Comparison of ENCODE assay signal across 14 cellular contexts in genomic region chr3:51985063-51985462, GRCh38. TPM values are rescaled to one million over a fixed set of nuclear protein-coding genes. Genes with fewer than 3 reads are reported as not detected.
A peak's percentile ranks its signal among the peaks of the same experiment; 100 is the strongest.
DNase-seq lines count a peak whose midpoint lies in the region; ATAC-seq and TF ChIP-seq lines count a peak whose summit lies in the region.
"Had no signal": no experiment of that assay in that cellular context is flagged by ENCODE, and none has a peak within 500 bp of the region (broad histone marks: within the 10 kb centered on the region; RNA-seq: fewer than 3 reads in every experiment).

No MANE protein-coding gene starts in this region.

- H3K9me3 ChIP-seq in breast epithelium, result no peaks in the 10 kb centered on the region
- no peaks in the 10 kb centered on the region for H3K9me3 ChIP-seq in mesenchymal stem cell (ENCODE audit: control insufficient read depth, low read length)
- H3K9me3 ChIP-seq in upper lobe of right lung, result no peaks in the 10 kb centered on the region
- no peaks in the 10 kb centered on the region for H3K9me3 ChIP-seq in OCI-LY7 (ENCODE audit: low read length)
- H3K9me3 ChIP-seq: MG63, thyroid gland had no signal

- H3K14ac ChIP-seq in mesenchymal stem cell (ENCODE audit: low read length in 2 of 2), result no peak overlapping the region

- H3K36me3 ChIP-seq in breast epithelium (no peaks in the 10 kb centered on the region), mesenchymal stem cell (ENCODE audit: control insufficient read depth in 1 of 2, insufficient read depth in 2 of 2, low read depth in 1 of 2, low read length in 2 of 2) (peaks cover 0 to 34% of the 10 kb centered on the region in 2 experiments), upper lobe of right lung (no peaks in the 10 kb centered on the region), OCI-LY7 (ENCODE audit: insufficient read depth, low read length) (no peaks in the 10 kb centered on the region)
- H3K36me3 ChIP-seq: MG63, thyroid gland had no signal

- peaks cover 31% of the 10 kb centered on the region for H3K4me1 Mint-ChIP-seq in MCF 10A (ENCODE audit: insufficient read depth, unreplicated experiment)
- peaks cover 30% of the 10 kb centered on the region for H3K4me1 Mint-ChIP-seq in activated T-helper 1 cell treated with anti-CD3 and anti-CD28 coated beads, Interleukin-12 subunit alpha, Interleukin-12 subunit beta, Interleukin-2, Interleukin-4 antibody, amounts not matched to agents 30 ng/mL and 10 ng/mL and 1 ng/mL, durations not matched to agents 14 hours and 24 hours and 36 hours (ENCODE audit: low read depth)

- intact Hi-C loops in MCF 10A (cut with micrococcal nuclease), result no loop called here
- intact Hi-C loops in breast epithelium (cut with DNase I; ENCODE audit: low total_unique reads), result no loop called here
- intact Hi-C loops in activated T-helper 1 cell treated with anti-CD3 and anti-CD28 coated beads, Interleukin-12 subunit alpha, Interleukin-12 subunit beta, Interleukin-2, Interleukin-4 antibody, amounts not matched to agents 30 ng/mL and 10 ng/mL and 1 ng/mL, durations not matched to agents 14 hours and 24 hours and 36 hours (cut with micrococcal nuclease), result loop anchor here (10.0 kb wide), 1 partner anchor 700 kb away; the partner anchor contains the start of genes GNL3 and PBRM1
- intact Hi-C loops in upper lobe of right lung (cut with DNase I), result no loop called here
- intact Hi-C loops in OCI-LY7 (cut with micrococcal nuclease; ENCODE audit: unreplicated experiment), result no loop called here

- CTCF ChIA-PET in MCF 10A (lab: Yijun Ruan, JAX) (interaction anchor here (0.6 to 3.9 kb wide), 4 partner anchors 11 to 164 kb away, joined by 5 to 27 read pairs (median 6); partner anchors contain the start of genes ABHD14B and RRP9), OCI-LY7 (lab: Charles Lee; ENCODE audit: unreplicated experiment) (no interaction called here)

- H3K4ac ChIP-seq in mesenchymal stem cell (ENCODE audit: low read depth in 1 of 2, low read length in 2 of 2), result no peak overlapping the region

- H2BK5ac ChIP-seq in mesenchymal stem cell (ENCODE audit: low read depth, low read length, poor library complexity, severe bottlenecking), result no peak overlapping the region

- no peaks in the 10 kb centered on the region for H4K20me1 ChIP-seq in OCI-LY7 (ENCODE audit: insufficient read depth, low read length)

- peaks cover 15% of the 10 kb centered on the region for H3K79me1 ChIP-seq in mesenchymal stem cell (replicated peaks; ENCODE audit: low read length, poor library complexity, severe bottlenecking)

- no peak for TF ChIP-seq POLR2A in breast epithelium (IDR thresholded peaks at IDR 0.05)

- H3K4me3 Mint-ChIP-seq in MCF 10A (ENCODE audit: unreplicated experiment), result peak overlapping the region; percentile 23
- peak overlapping the region; percentile 77 for H3K4me3 Mint-ChIP-seq in activated T-helper 1 cell treated with anti-CD3 and anti-CD28 coated beads, Interleukin-12 subunit alpha, Interleukin-12 subunit beta, Interleukin-2, Interleukin-4 antibody, amounts not matched to agents 30 ng/mL and 10 ng/mL and 1 ng/mL, durations not matched to agents 14 hours and 24 hours and 36 hours

- no peak for DNase-seq in MCF 10A (ENCODE audit: unreplicated experiment)
- no peak for DNase-seq in breast epithelium (ENCODE audit: low spot score in 2 of 2)
- DNase-seq in activated T-helper 1 cell treated with anti-CD3 and anti-CD28 coated beads, Interleukin-12 subunit alpha, Interleukin-12 subunit beta, Interleukin-2, Interleukin-4 antibody, amounts not matched to agents 30 ng/mL and 10 ng/mL and 1 ng/mL, durations not matched to agents 14 hours and 24 hours and 36 hours (ENCODE audit: low spot score), result no peak
- no peak for DNase-seq in mesenchymal stem cell
- no peak for DNase-seq in upper lobe of right lung
- no peak for DNase-seq in GOT3 (lab: John Stamatoyannopoulos, UW)
- DNase-seq in OCI-LY7 (ENCODE audit: low spot score), result no peak
- no peak for DNase-seq in activated gamma-delta T cell treated with Interleukin-2 at 50 U/mL for 16 hours
- DNase-seq: HCEC 1CT; MG63; NK-92 treated with Interleukin-12 subunit alpha and Interleukin-12 subunit beta, amount 100 ng/mL, for 24 hours; stimulated activated CD4-positive, alpha-beta T cell treated with anti-CD3 and anti-CD28 coated beads, Interleukin-12 subunit alpha, Interleukin-12 subunit beta, amount 100 ng/mL, for 4 hours had no signal

- H3K4me1 ChIP-seq in breast epithelium (peaks cover 4 to 17% of the 10 kb centered on the region in 2 donors), mesenchymal stem cell (ENCODE audit: control insufficient read depth, insufficient read depth, low read depth, low read length) (peaks cover 20% of the 10 kb centered on the region), upper lobe of right lung (peaks cover 24% of the 10 kb centered on the region), OCI-LY7 (ENCODE audit: insufficient read depth, low read length, poor library complexity, severe bottlenecking) (peaks cover 8% of the 10 kb centered on the region)

- H3K4me3 ChIP-seq in breast epithelium, result no peak overlapping the region
- H3K4me3 ChIP-seq in mesenchymal stem cell (ENCODE audit: insufficient read depth in 1 of 2, low read depth in 1 of 2, low read length in 2 of 2), result no peak overlapping the region
- no peak overlapping the region for H3K4me3 ChIP-seq in upper lobe of right lung
- no peak overlapping the region for H3K4me3 ChIP-seq in OCI-LY7 (ENCODE audit: low read depth, low read length, poor library complexity, severe bottlenecking)
- H3K4me3 ChIP-seq: lung, MG63, thyroid gland had no signal

- H2BK15ac ChIP-seq in mesenchymal stem cell (ENCODE audit: low read depth, poor library complexity, severe bottlenecking), result peak overlapping the region; percentile 5

- no peak overlapping the region for H2AFZ ChIP-seq in mesenchymal stem cell (ENCODE audit: low read depth, low read length)
- H2AFZ ChIP-seq in OCI-LY7 (ENCODE audit: low read length), result no peak overlapping the region

- no peak for TF ChIP-seq CTCF in MCF 10A (IDR thresholded peaks at IDR 0.05; ENCODE audit: unreplicated experiment)
- TF ChIP-seq CTCF in breast epithelium (IDR thresholded peaks at IDR 0.05), result no peak
- TF ChIP-seq CTCF in upper lobe of right lung (IDR thresholded peaks at IDR 0.05), result no peak
- no peak for TF ChIP-seq CTCF in OCI-LY7 (conservative IDR thresholded peaks at IDR 0.05; ENCODE audit: low read length)

- H3K9ac ChIP-seq in mesenchymal stem cell (ENCODE audit: low read length), result peak overlapping the region; percentile 4

- peaks cover 12% of the 10 kb centered on the region for H3K36me3 Mint-ChIP-seq in MCF 10A (ENCODE audit: insufficient read depth, unreplicated experiment)
- H3K36me3 Mint-ChIP-seq in activated T-helper 1 cell treated with anti-CD3 and anti-CD28 coated beads, Interleukin-12 subunit alpha, Interleukin-12 subunit beta, Interleukin-2, Interleukin-4 antibody, amounts not matched to agents 30 ng/mL and 10 ng/mL and 1 ng/mL, durations not matched to agents 14 hours and 24 hours and 36 hours (ENCODE audit: low read depth), result peaks cover 6% of the 10 kb centered on the region

- H3K9me3 Mint-ChIP-seq in MCF 10A (ENCODE audit: unreplicated experiment), result no peaks in the 10 kb centered on the region
- no peaks in the 10 kb centered on the region for H3K9me3 Mint-ChIP-seq in activated T-helper 1 cell treated with anti-CD3 and anti-CD28 coated beads, Interleukin-12 subunit alpha, Interleukin-12 subunit beta, Interleukin-2, Interleukin-4 antibody, amounts not matched to agents 30 ng/mL and 10 ng/mL and 1 ng/mL, durations not matched to agents 14 hours and 24 hours and 36 hours

- H3K27ac ChIP-seq in breast epithelium (peak overlapping the region in 1 of 2 donors; percentile 32), mesenchymal stem cell (ENCODE audit: low read length, poor library complexity, severe bottlenecking) (no peak overlapping the region), upper lobe of right lung (peak overlapping the region; percentile 93), OCI-LY7 (ENCODE audit: low read depth, low read length, poor library complexity, severe bottlenecking) (no peak overlapping the region)

- no peak overlapping the region for H3K18ac ChIP-seq in mesenchymal stem cell (ENCODE audit: low read depth in 1 of 2, low read length in 2 of 2)

- H3K9me2 ChIP-seq in OCI-LY7 (ENCODE audit: insufficient read depth, low read length), result no peaks in the 10 kb centered on the region

- no peak overlapping the region for H4K91ac ChIP-seq in mesenchymal stem cell (ENCODE audit: low read length)

- POLR2A ChIA-PET in MCF 10A (lab: Yijun Ruan, JAX), result interaction anchor here (1.3 to 6.0 kb wide), 6 partner anchors 10 to 170 kb away, joined by 4 to 93 read pairs (median 42); partner anchors contain the start of genes ABHD14A, ABHD14B, PARP3 and PCBP4
- POLR2A ChIA-PET in OCI-LY7 (lab: Charles Lee), result no interaction called here

- no peak overlapping the region for H2BK120ac ChIP-seq in mesenchymal stem cell (ENCODE audit: low read depth, low read length)

- H3K27me3 Mint-ChIP-seq in MCF 10A (ENCODE audit: insufficient read depth, unreplicated experiment), result no peaks in the 10 kb centered on the region
- H3K27me3 Mint-ChIP-seq in activated T-helper 1 cell treated with anti-CD3 and anti-CD28 coated beads, Interleukin-12 subunit alpha, Interleukin-12 subunit beta, Interleukin-2, Interleukin-4 antibody, amounts not matched to agents 30 ng/mL and 10 ng/mL and 1 ng/mL, durations not matched to agents 14 hours and 24 hours and 36 hours (ENCODE audit: insufficient read depth), result no peaks in the 10 kb centered on the region

- H2AK5ac ChIP-seq in mesenchymal stem cell (ENCODE audit: low read length, severe bottlenecking), result no peak overlapping the region

- peak overlapping the region in 1 of 2 experiments; percentile 35 for H3K23ac ChIP-seq in mesenchymal stem cell (ENCODE audit: low read length in 2 of 2)

- H4K8ac ChIP-seq in mesenchymal stem cell (ENCODE audit: low read length), result no peak overlapping the region

- ATAC-seq in upper lobe of right lung, result no peak

- H2BK12ac ChIP-seq in mesenchymal stem cell (ENCODE audit: low read length in 2 of 2), result no peak overlapping the region

- BruUV-seq in MCF 10A (replicated peaks; lab: Mats Ljungman, UMichigan) (no TSS peak), OCI-LY7 (replicated peaks; lab: Mats Ljungman, UMichigan) (no TSS peak)

- H3K79me2 ChIP-seq in OCI-LY7 (ENCODE audit: insufficient read depth, low read depth, low read length), result no peaks in the 10 kb centered on the region

- H3K27ac Mint-ChIP-seq in MCF 10A (ENCODE audit: low read depth, unreplicated experiment), result peak overlapping the region; percentile 98
- no peak overlapping the region for H3K27ac Mint-ChIP-seq in activated T-helper 1 cell treated with anti-CD3 and anti-CD28 coated beads, Interleukin-12 subunit alpha, Interleukin-12 subunit beta, Interleukin-2, Interleukin-4 antibody, amounts not matched to agents 30 ng/mL and 10 ng/mL and 1 ng/mL, durations not matched to agents 14 hours and 24 hours and 36 hours

- H3K4me2 ChIP-seq in mesenchymal stem cell (ENCODE audit: low read length, poor library complexity, severe bottlenecking), result no peak overlapping the region
- H3K4me2 ChIP-seq in OCI-LY7 (ENCODE audit: low read length), result no peak overlapping the region

- WGBS in mesenchymal stem cell, result 92% methylated on average over 5 of the region's 6 CpGs

- H3K27me3 ChIP-seq in breast epithelium (no peaks in the 10 kb centered on the region), mesenchymal stem cell (ENCODE audit: control insufficient read depth in 1 of 2, insufficient read depth in 1 of 2, low read length in 2 of 2) (no peaks in the 10 kb centered on the region), upper lobe of right lung (no peaks in the 10 kb centered on the region)
- H3K27me3 ChIP-seq: MG63, thyroid gland had no signal

RNA-seq across cellular contexts. Expression of gene ACY1, which starts 1.7 kb away (rescaled TPM):
- total RNA-seq in MCF 10A (2022) (109 and 164 TPM in 2 replicates), breast epithelium (10 to 100 TPM; 40.0 to 49.2 (median 46.4) TPM), upper lobe of right lung (26.5 TPM), OCI-LY7 (2022) (4.0 and 5.6 TPM in 2 replicates)
- 58.0 and 58.5 TPM in 2 replicates for total RNA-seq in activated T-helper 1 cell treated with anti-CD3 and anti-CD28 coated beads, Interleukin-12 subunit alpha, Interleukin-12 subunit beta, Interleukin-2, Interleukin-4 antibody, amounts not matched to agents 30 ng/mL and 10 ng/mL and 1 ng/mL, durations not matched to agents 14 hours and 24 hours and 36 hours
- 14.0 TPM for polyA plus RNA-seq in mesenchymal stem cell (2013, experiment 1 of 2)
- 14.7 TPM for polyA plus RNA-seq in mesenchymal stem cell (2013, experiment 2 of 2)
- total RNA-seq in OCI-LY7 (2014; rRNA removed; shearing (Covaris generic)), result 0.54 and 3.3 TPM in 2 replicates

RNA-seq across cellular contexts. Expression of gene ABHD14A, which starts 10.2 kb away (rescaled TPM):
- total RNA-seq in MCF 10A (2022), result 4.0 and 8.1 TPM in 2 replicates
- 10 to 100 TPM; 16.1 to 32.6 (median 17.1) TPM for total RNA-seq in breast epithelium
- total RNA-seq in activated T-helper 1 cell treated with anti-CD3 and anti-CD28 coated beads, Interleukin-12 subunit alpha, Interleukin-12 subunit beta, Interleukin-2, Interleukin-4 antibody, amounts not matched to agents 30 ng/mL and 10 ng/mL and 1 ng/mL, durations not matched to agents 14 hours and 24 hours and 36 hours, result 12.8 and 13.3 TPM in 2 replicates
- 19.9 TPM for polyA plus RNA-seq in mesenchymal stem cell (2013, experiment 1 of 2)
- 19.9 TPM for polyA plus RNA-seq in mesenchymal stem cell (2013, experiment 2 of 2)
- total RNA-seq in upper lobe of right lung, result 17.9 TPM
- total RNA-seq in OCI-LY7 (2014; rRNA removed; shearing (Covaris generic)), result 3.7 and 7.5 TPM in 2 replicates
- 8.9 and 10.5 TPM in 2 replicates for total RNA-seq in OCI-LY7 (2022)

RNA-seq across cellular contexts. Expression of gene RPL29, which starts 10.6 kb away (rescaled TPM):
- total RNA-seq in MCF 10A (2022), result 1,551 and 1,602 TPM in 2 replicates
- total RNA-seq in breast epithelium, result 1,000 to 10,000 TPM; 1,890 to 2,530 (median 2,229) TPM
- 1,590 and 1,596 TPM in 2 replicates for total RNA-seq in activated T-helper 1 cell treated with anti-CD3 and anti-CD28 coated beads, Interleukin-12 subunit alpha, Interleukin-12 subunit beta, Interleukin-2, Interleukin-4 antibody, amounts not matched to agents 30 ng/mL and 10 ng/mL and 1 ng/mL, durations not matched to agents 14 hours and 24 hours and 36 hours
- 1,869 TPM for polyA plus RNA-seq in mesenchymal stem cell (2013, experiment 1 of 2)
- 1,864 TPM for polyA plus RNA-seq in mesenchymal stem cell (2013, experiment 2 of 2)
- 810 TPM for total RNA-seq in upper lobe of right lung
- 1,739 and 1,781 TPM in 2 replicates for total RNA-seq in OCI-LY7 (2014; rRNA removed; shearing (Covaris generic))
- 1,513 and 1,535 TPM in 2 replicates for total RNA-seq in OCI-LY7 (2022)

RNA-seq across cellular contexts. Expression of gene ABHD14B, which starts 11.2 kb away (rescaled TPM):
- 48.9 and 49.8 TPM in 2 replicates for total RNA-seq in MCF 10A (2022)
- 100 to 1,000 TPM in 1 of 3 donors, 10 to 100 TPM in 2; 62.3 to 122 (median 74.3) TPM for total RNA-seq in breast epithelium
- total RNA-seq in activated T-helper 1 cell treated with anti-CD3 and anti-CD28 coated beads, Interleukin-12 subunit alpha, Interleukin-12 subunit beta, Interleukin-2, Interleukin-4 antibody, amounts not matched to agents 30 ng/mL and 10 ng/mL and 1 ng/mL, durations not matched to agents 14 hours and 24 hours and 36 hours, result 37.9 and 38.0 TPM in 2 replicates
- polyA plus RNA-seq in mesenchymal stem cell (2013, experiment 1 of 2), result 15.5 TPM
- polyA plus RNA-seq in mesenchymal stem cell (2013, experiment 2 of 2), result 15.1 TPM
- 55.9 TPM for total RNA-seq in upper lobe of right lung
- total RNA-seq in OCI-LY7 (2014; rRNA removed; shearing (Covaris generic)), result 11.3 and 16.1 TPM in 2 replicates
- total RNA-seq in OCI-LY7 (2022), result 40.1 and 41.4 TPM in 2 replicates

RNA-seq across cellular contexts. Expression of gene PCBP4, which starts 17.8 kb away (rescaled TPM):
- total RNA-seq in MCF 10A (2022), result 26.4 TPM in 2 replicates
- total RNA-seq in breast epithelium, result 10 to 100 TPM; 36.2 to 51.8 (median 51.2) TPM
- total RNA-seq in activated T-helper 1 cell treated with anti-CD3 and anti-CD28 coated beads, Interleukin-12 subunit alpha, Interleukin-12 subunit beta, Interleukin-2, Interleukin-4 antibody, amounts not matched to agents 30 ng/mL and 10 ng/mL and 1 ng/mL, durations not matched to agents 14 hours and 24 hours and 36 hours, result 14.8 and 18.0 TPM in 2 replicates
- polyA plus RNA-seq in mesenchymal stem cell (2013, experiment 1 of 2), result 32.5 TPM
- polyA plus RNA-seq in mesenchymal stem cell (2013, experiment 2 of 2), result 31.0 TPM
- 37.1 TPM for total RNA-seq in upper lobe of right lung
- 1.4 and 2.0 TPM in 2 replicates for total RNA-seq in OCI-LY7 (2014; rRNA removed; shearing (Covaris generic))
- total RNA-seq in OCI-LY7 (2022), result 12.5 and 14.4 TPM in 2 replicates
